ENCODE assay signal across 23 cellular contexts in genomic region chr15:31234815-31235214, GRCh38.
"Had no signal": no experiment of that assay in that cellular context is flagged by ENCODE, and none has a peak within 500 bp of the region (broad histone marks: within the 10 kb centered on the region; RNA-seq: fewer than 3 reads in every experiment).

No MANE protein-coding gene starts in this region.

- H3K36me3 ChIP-seq: esophagus squamous epithelium, tibial nerve, uterus, WERI-Rb-1 had no signal

- DNase-seq: activated CD4-positive, alpha-beta memory T cell treated with anti-CD3 and anti-CD28 coated beads for 36 hours; activated CD4-positive, alpha-beta T cell treated with anti-CD3 and anti-CD28 coated beads for 4 hours; activated naive CD4-positive, alpha-beta T cell treated with anti-CD3 and anti-CD28 coated beads for 36 hours; activated T-cell treated with anti-CD3 and anti-CD28 coated beads for 4 hours; aorta; dermis blood vessel endothelial cell; effector memory CD4-positive, alpha-beta T cell; esophagus squamous epithelium; hippocampal formation; left colon; retina; stimulated activated CD4-positive, alpha-beta T cell treated with anti-CD3 and anti-CD28 coated beads, Interleukin-2, amount 100 ng/mL, for 24 hours; stimulated activated naive CD8-positive, alpha-beta T cell treated with anti-CD3 and anti-CD28 coated beads, Interleukin-15, Interleukin-2, amounts not matched to agents 100 U/mL and 50 U/mL, for 24 hours; substantia nigra; SW 1271; T-helper 2 cell; uterus; WERI-Rb-1 had no signal

- ATAC-seq: activated T-helper 17 cell treated with anti-CD3 and anti-CD28 coated beads, Interleukin-2, amount 50 U/mL, for 72 hours; left colon; stimulated activated naive CD8-positive, alpha-beta T cell treated with anti-CD3 and anti-CD28 coated beads, Interleukin-15, Interleukin-2, amounts not matched to agents 100 U/mL and 50 U/mL, for 24 hours had no signal

- H3K27ac Mint-ChIP-seq: activated CD4-positive, alpha-beta memory T cell treated with anti-CD3 and anti-CD28 coated beads for 36 hours; activated naive CD4-positive, alpha-beta T cell treated with anti-CD3 and anti-CD28 coated beads for 36 hours had no signal

- H3K9me3 ChIP-seq: esophagus squamous epithelium, tibial nerve, uterus had no signal

- H3K27ac ChIP-seq: WERI-Rb-1 had no signal

- H3K4me3 Mint-ChIP-seq: activated CD4-positive, alpha-beta memory T cell treated with anti-CD3 and anti-CD28 coated beads for 36 hours; activated naive CD4-positive, alpha-beta T cell treated with anti-CD3 and anti-CD28 coated beads for 36 hours; activated T-helper 17 cell treated with anti-CD3 and anti-CD28 coated beads, Interleukin-2, amount 50 U/mL, for 72 hours; neural crest cell had no signal

- H3K27me3 Mint-ChIP-seq: activated CD4-positive, alpha-beta memory T cell treated with anti-CD3 and anti-CD28 coated beads for 36 hours; activated T-helper 17 cell treated with anti-CD3 and anti-CD28 coated beads, Interleukin-2, amount 50 U/mL, for 72 hours had no signal

- H3K27me3 ChIP-seq: esophagus squamous epithelium, tibial nerve, uterus had no signal

- H3K36me3 Mint-ChIP-seq: activated CD4-positive, alpha-beta memory T cell treated with anti-CD3 and anti-CD28 coated beads for 36 hours had no signal

- H3K4me3 ChIP-seq: esophagus squamous epithelium, tibial nerve, uterus had no signal

- FAIRE-seq: endothelial cell of umbilical vein, islet of Langerhans had no signal

- H3K9me3 Mint-ChIP-seq: activated CD4-positive, alpha-beta memory T cell treated with anti-CD3 and anti-CD28 coated beads for 36 hours; activated naive CD4-positive, alpha-beta T cell treated with anti-CD3 and anti-CD28 coated beads for 36 hours; activated T-helper 17 cell treated with anti-CD3 and anti-CD28 coated beads, Interleukin-2, amount 50 U/mL, for 72 hours had no signal
